ENCODE assay signal across 23 cellular contexts in genomic region chr11:134488913-134489312, GRCh38.
DNase-seq lines count a peak whose midpoint lies in the region; ATAC-seq and TF ChIP-seq lines count a peak whose summit lies in the region.
"Had no signal": no experiment of that assay in that cellular context is flagged by ENCODE, and none has a peak within 500 bp of the region (broad histone marks: within the 10 kb centered on the region; RNA-seq: fewer than 3 reads in every experiment).

No MANE protein-coding gene starts in this region.

- TF ChIP-seq CTCF in neural progenitor cell (IDR thresholded peaks at IDR 0.05), result no peak

- DNase-seq in activated CD8-positive, alpha-beta memory T cell treated with anti-CD3 and anti-CD28 coated beads, Interleukin-2, amount 50 U/mL, for 48 hours, result peak; percentile 33
- no peak for DNase-seq in activated CD8-positive, alpha-beta memory T cell treated with anti-CD3 and anti-CD28 coated beads, Interleukin-2, amount 50 U/mL, for 4 hours
- DNase-seq in effector memory CD8-positive, alpha-beta T cell, result no peak
- DNase-seq in neural progenitor cell (ENCODE audit: low spot score) (no peak), ureter (ENCODE audit: low spot score) (peak; percentile 19), COLO668 (lab: John Stamatoyannopoulos, UW; ENCODE audit: unreplicated experiment) (no peak), NCI-H1694 treated with DMSO at 0.1 percent for 48 hours (lab: John Stamatoyannopoulos, UW) (no peak)
- DNase-seq: Calu3; CD8-positive, alpha-beta T cell; DMS153; KG1; NCI-H1105; NCI-H1694; NCI-H2081 treated with DMSO at 0.1 percent for 48 hours; NCI-H446 treated with DMSO at 0.1 percent for 48 hours; NCI-H526 treated with DMSO at 0.1 percent for 48 hours; OCI-M1 had no signal

- no peaks in the 10 kb centered on the region for H3K9me3 ChIP-seq in neural progenitor cell (ENCODE audit: low read depth)
- H3K9me3 ChIP-seq: SJSA1 had no signal

- H3F3A ChIP-seq in neural progenitor cell (ENCODE audit: low read depth), result no peaks in the 10 kb centered on the region

- ATAC-seq in effector memory CD8-positive, alpha-beta T cell (replicated peaks), result peak; percentile 40
- ATAC-seq in GM18861 (IDR thresholded peaks at IDR 0.05; ENCODE audit: unreplicated experiment), result no peak
- ATAC-seq: CD8-positive, alpha-beta T cell; HepG2; Right ventricle myocardium inferior had no signal

- H2AFZ ChIP-seq in neural progenitor cell (replicated peaks), result no peak overlapping the region

- H3K4me2 ChIP-seq in neural progenitor cell, result no peak overlapping the region
- H3K4me2 ChIP-seq: BLaER1 treated with 17β-estradiol and CSF1 and Interleukin-3, amounts not matched to agents 10 nM and 100 nM had no signal

- H3K9me3 Mint-ChIP-seq in effector memory CD8-positive, alpha-beta T cell, result no peaks in the 10 kb centered on the region
- H3K9me3 Mint-ChIP-seq in neural progenitor cell, result no peaks in the 10 kb centered on the region
- H3K9me3 Mint-ChIP-seq: CD8-positive, alpha-beta T cell had no signal

- no peaks in the 10 kb centered on the region for H4K20me1 ChIP-seq in neural progenitor cell (ENCODE audit: low read depth)

- H3K27me3 Mint-ChIP-seq in effector memory CD8-positive, alpha-beta T cell, result peaks cover 7 to 49% of the 10 kb centered on the region in 2 donors
- peaks cover 4% of the 10 kb centered on the region for H3K27me3 Mint-ChIP-seq in neural progenitor cell (ENCODE audit: insufficient read depth, low read depth)

- no peak overlapping the region for H3K27ac Mint-ChIP-seq in effector memory CD8-positive, alpha-beta T cell
- peak overlapping the region; percentile 72 for H3K27ac Mint-ChIP-seq in neural progenitor cell
- H3K27ac Mint-ChIP-seq: CD8-positive, alpha-beta T cell had no signal

- H3K36me3 Mint-ChIP-seq in effector memory CD8-positive, alpha-beta T cell (ENCODE audit: insufficient read depth), result no peaks in the 10 kb centered on the region
- no peaks in the 10 kb centered on the region for H3K36me3 Mint-ChIP-seq in neural progenitor cell
- H3K36me3 Mint-ChIP-seq: CD8-positive, alpha-beta T cell had no signal

- H3K79me2 ChIP-seq in neural progenitor cell (ENCODE audit: low read depth), result no peaks in the 10 kb centered on the region

- no peak overlapping the region for H3K4me3 Mint-ChIP-seq in effector memory CD8-positive, alpha-beta T cell
- no peak overlapping the region for H3K4me3 Mint-ChIP-seq in neural progenitor cell
- H3K4me3 Mint-ChIP-seq: CD8-positive, alpha-beta T cell had no signal

- no peak overlapping the region for H3K4me3 ChIP-seq in neural progenitor cell
- H3K4me3 ChIP-seq: BLaER1 treated with 17β-estradiol and CSF1 and Interleukin-3, amounts not matched to agents 10 nM and 100 nM; SJSA1 had no signal

- H3K4me1 ChIP-seq in neural progenitor cell, result no peaks in the 10 kb centered on the region
- H3K4me1 ChIP-seq: BLaER1 treated with 17β-estradiol and CSF1 and Interleukin-3, amounts not matched to agents 10 nM and 100 nM; SJSA1 had no signal

- no peaks in the 10 kb centered on the region for H3K36me3 ChIP-seq in neural progenitor cell
- H3K36me3 ChIP-seq: BLaER1 treated with 17β-estradiol and CSF1 and Interleukin-3, amounts not matched to agents 10 nM and 100 nM; SJSA1 had no signal

- no peak overlapping the region for H3K9ac ChIP-seq in neural progenitor cell
- H3K9ac ChIP-seq: BLaER1 treated with 17β-estradiol and CSF1 and Interleukin-3, amounts not matched to agents 10 nM and 100 nM had no signal

- H3K27ac ChIP-seq in neural progenitor cell, result no peak overlapping the region
- H3K27ac ChIP-seq: 22Rv1; BLaER1 treated with 17β-estradiol and CSF1 and Interleukin-3, amounts not matched to agents 10 nM and 100 nM; SJSA1 had no signal

- H3K4me1 Mint-ChIP-seq in effector memory CD8-positive, alpha-beta T cell (ENCODE audit: low read depth in 2 of 2), result peaks cover 0 to 5% of the 10 kb centered on the region in 2 donors
- H3K4me1 Mint-ChIP-seq in neural progenitor cell, result no peaks in the 10 kb centered on the region

- H3K27me3 ChIP-seq in neural progenitor cell, result no peaks in the 10 kb centered on the region
- H3K27me3 ChIP-seq: BLaER1 treated with 17β-estradiol and CSF1 and Interleukin-3, amounts not matched to agents 10 nM and 100 nM; SJSA1 had no signal

Comparison
In these comparisons a context has a peak if more than half of its experiments do, and no peak if none do; other contexts are left out.
1. DNase-seq: peak in activated CD8-positive, alpha-beta memory T cell treated with anti-CD3 and anti-CD28 coated beads, Interleukin-2, amount 50 U/mL, for 48 hours (single experiment) and ureter (single experiment); none in activated CD8-positive, alpha-beta memory T cell treated with anti-CD3 and anti-CD28 coated beads, Interleukin-2, amount 50 U/mL, for 4 hours (single experiment), effector memory CD8-positive, alpha-beta T cell (0 of 3), neural progenitor cell (single experiment), COLO668 (single experiment) and NCI-H1694 treated with DMSO at 0.1 percent for 48 hours (single experiment).